Comparison of ENCODE assay signal across 21 cellular contexts in genomic region chr1:169762699-169763098, GRCh38. TPM values are rescaled to one million over a fixed set of nuclear protein-coding genes. Genes with fewer than 3 reads are reported as not detected.
"Had no signal": no experiment of that assay in that cellular context is flagged by ENCODE, and none has a peak within 500 bp of the region (broad histone marks: within the 10 kb centered on the region; RNA-seq: fewer than 3 reads in every experiment).

No MANE protein-coding gene starts in this region.

- H3K27ac ChIP-seq: SJSA1 had no signal

- H3K36me3 ChIP-seq: SJSA1 had no signal

- DNase-seq: activated CD4-positive, alpha-beta memory T cell treated with anti-CD3 and anti-CD28 coated beads for 36 hours; activated CD4-positive, alpha-beta T cell treated with anti-CD3 and anti-CD28 coated beads, Interleukin-2, amount 10 ng/mL, durations not matched to agents 7 days and 5 days; activated CD4-positive, CD25-positive, alpha-beta regulatory T cell; activated CD8-positive, alpha-beta memory T cell treated with anti-CD3 and anti-CD28 coated beads for 24 hours; activated effector memory CD4-positive, alpha-beta T cell treated with anti-CD3 and anti-CD28 coated beads, Interleukin-2, amount 50 U/mL, for 16 hours; activated naive CD4-positive, alpha-beta T cell treated with anti-CD3 and anti-CD28 coated beads for 36 hours; activated T-cell treated with anti-CD3 and anti-CD28 coated beads, Interleukin-2, amount 50 U/mL, for 4 hours; amygdala; IMR-90; KG1; NCI-H1092 treated with DMSO at 0.1 percent for 48 hours; NCI-H1417 treated with DMSO at 0.1 percent for 48 hours; NCI-H1694; NCI-H2029 treated with DMSO at 0.1 percent for 48 hours; PC-3; SHP77; T-helper 1 cell had no signal

- H3K9me3 ChIP-seq: SJSA1 had no signal

- ATAC-seq: activated T-cell treated with anti-CD3 and anti-CD28 coated beads, Interleukin-2, amount 50 U/mL, for 4 hours; PC-3 had no signal

- H3K27me3 ChIP-seq: SJSA1 had no signal

- H3K4me3 ChIP-seq: SJSA1 had no signal

- H3K4me1 ChIP-seq: SJSA1 had no signal

RNA-seq across cellular contexts. Expression of gene SELE, which starts 28.8 kb away (rescaled TPM):
- total RNA-seq: activated CD4-positive, alpha-beta memory T cell treated with anti-CD3 and anti-CD28 coated beads for 36 hours; activated CD4-positive, alpha-beta T cell treated with anti-CD3 and anti-CD28 coated beads, Interleukin-2, amount 10 ng/mL, durations not matched to agents 7 days and 5 days; activated naive CD4-positive, alpha-beta T cell treated with anti-CD3 and anti-CD28 coated beads for 36 hours; activated T-cell treated with anti-CD3 and anti-CD28 coated beads, Interleukin-2, amount 50 U/mL, for 4 hours; astrocyte; IMR-90; MCF 10A; PC-3; T-helper 2 cell treated with Interferon-gamma antibody and Interleukin-4, amounts not matched to agents 100 ng/mL and 5 ng/mL, for 36 hours had no signal
- polyA plus RNA-seq: IMR-90 had no signal

RNA-seq across cellular contexts. Expression of gene SELL, which starts 51.3 kb away (rescaled TPM):
- total RNA-seq: IMR-90, MCF 10A had no signal
- polyA plus RNA-seq: IMR-90 had no signal
